18 cellular contexts compared by ENCODE assay signal in genomic region chr6:17525637-17526036, GRCh38.
"Had no signal": no experiment of that assay in that cellular context is flagged by ENCODE, and none has a peak within 500 bp of the region (broad histone marks: within the 10 kb centered on the region; RNA-seq: fewer than 3 reads in every experiment).

No MANE protein-coding gene starts in this region.

- H3K36me3 ChIP-seq: suprapubic skin, transverse colon, uterus had no signal

- H3K27me3 ChIP-seq: cardiac muscle cell, right atrium auricular region, suprapubic skin, transverse colon, uterus had no signal

- ATAC-seq: activated CD8-positive, alpha-beta memory T cell treated with anti-CD3 and anti-CD28 coated beads, Interleukin-2, amount 10 ng/mL, durations not matched to agents 7 days and 5 days; activated T-helper 17 cell treated with anti-CD3 and anti-CD28 coated beads, Interleukin-2, amount 50 U/mL, for 72 hours had no signal

- H3K4me1 ChIP-seq: right atrium auricular region, suprapubic skin, transverse colon, uterus had no signal

- H3K27ac ChIP-seq: cardiac muscle cell, right atrium auricular region, suprapubic skin, transverse colon, uterus had no signal

- H3K4me3 ChIP-seq: cardiac muscle cell, lung, right atrium auricular region, suprapubic skin, transverse colon, uterus had no signal

- H3K9me3 ChIP-seq: right atrium auricular region, suprapubic skin, transverse colon, uterus had no signal

- DNase-seq: activated CD4-positive, alpha-beta memory T cell treated with anti-CD3 and anti-CD28 coated beads, Interleukin-2, amount 10 ng/mL, durations not matched to agents 7 days and 5 days; activated CD4-positive, alpha-beta T cell treated with anti-CD3 and anti-CD28 coated beads for 48 hours; activated CD4-positive, CD25-positive, alpha-beta regulatory T cell; activated CD8-positive, alpha-beta memory T cell treated with anti-CD3 and anti-CD28 coated beads, Interleukin-2, amount 10 ng/mL, durations not matched to agents 7 days and 5 days; activated naive CD4-positive, alpha-beta T cell; activated naive CD8-positive, alpha-beta T cell treated with anti-CD3 and anti-CD28 coated beads for 36 hours; amniotic stem cell; dermis blood vessel endothelial cell; effector memory CD4-positive, alpha-beta T cell; occipital lobe; stimulated activated CD4-positive, alpha-beta T cell treated with anti-CD3 and anti-CD28 coated beads, Interleukin-2, amount 100 ng/mL, for 48 hours; transverse colon; uterus had no signal
